In the genomic region with DNA sequence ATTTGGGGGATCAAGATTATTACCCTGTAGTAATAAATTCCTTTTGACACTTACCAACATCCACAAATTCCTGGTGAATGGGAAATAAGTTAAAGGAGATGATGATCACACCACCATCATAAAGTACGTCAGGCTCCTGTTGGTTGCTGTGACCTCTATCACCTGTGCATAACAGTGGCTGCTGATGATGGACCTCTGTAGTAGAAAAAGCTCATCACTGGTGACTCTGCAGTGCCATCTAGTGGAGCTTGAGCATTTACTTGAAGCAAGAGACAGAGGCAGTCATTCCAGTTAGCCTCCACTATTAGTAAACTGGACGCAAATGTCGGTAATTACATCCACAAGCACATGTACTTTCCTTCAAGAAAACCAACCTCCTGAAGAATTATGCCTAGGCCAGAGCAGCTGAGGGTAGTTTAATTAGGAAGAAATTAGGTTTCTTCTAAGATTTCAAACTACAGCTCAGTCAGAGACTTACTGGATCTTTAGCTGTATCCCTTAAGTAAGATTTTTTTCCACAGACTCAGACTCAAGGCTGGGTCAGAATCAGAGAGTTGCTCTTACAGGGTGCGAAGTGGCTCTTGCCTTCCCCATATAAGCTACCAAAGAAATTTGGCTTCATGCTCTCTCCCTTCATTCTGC, we compare ENCODE assay signal across 1 cellular context.
TF ChIP-seq lines count a peak whose summit lies in the region.

No MANE protein-coding gene starts in this region.

TF ChIP-seq in HepG2, 621 proteins besides CTCF, POLR2A, EP300 and RAD21 (continued from another document):
- TF ChIP-seq, protein P1, sequence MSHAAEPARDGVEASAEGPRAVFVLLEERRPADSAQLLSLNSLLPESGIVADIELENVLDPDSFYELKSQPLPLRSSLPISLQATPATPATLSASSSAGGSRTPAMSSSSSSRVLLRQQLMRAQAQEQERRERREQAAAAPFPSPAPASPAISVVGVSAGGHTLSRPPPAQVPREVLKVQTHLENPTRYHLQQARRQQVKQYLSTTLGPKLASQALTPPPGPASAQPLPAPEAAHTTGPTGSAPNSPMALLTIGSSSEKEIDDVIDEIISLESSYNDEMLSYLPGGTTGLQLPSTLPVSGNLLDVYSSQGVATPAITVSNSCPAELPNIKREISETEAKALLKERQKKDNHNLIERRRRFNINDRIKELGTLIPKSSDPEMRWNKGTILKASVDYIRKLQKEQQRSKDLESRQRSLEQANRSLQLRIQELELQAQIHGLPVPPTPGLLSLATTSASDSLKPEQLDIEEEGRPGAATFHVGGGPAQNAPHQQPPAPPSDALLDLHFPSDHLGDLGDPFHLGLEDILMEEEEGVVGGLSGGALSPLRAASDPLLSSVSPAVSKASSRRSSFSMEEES (CRISPR knock-in tag; IDR thresholded peaks at IDR 0.05): 0 out of 2 replicates have a peak, but pooled peaks have one; percentile 23
- TF ChIP-seq THAP11 (CRISPR knock-in tag; IDR thresholded peaks at IDR 0.05): 0 out of 2 replicates have a peak, but pooled peaks have one; percentile 18
- TF ChIP-seq KLF11 (CRISPR knock-in tag; IDR thresholded peaks at IDR 0.05): 0 out of 2 replicates have a peak, but pooled peaks have one; percentile 35
- TF ChIP-seq SAP130 (CRISPR knock-in tag; IDR thresholded peaks at IDR 0.05; ENCODE audit: low read depth): 0 out of 2 replicates have a peak, but pooled peaks have one; percentile 16
- TF ChIP-seq ZSCAN25 (CRISPR knock-in tag; IDR thresholded peaks at IDR 0.05): peak; percentile 35; the same call in 1 of the 2 replicates
- TF ChIP-seq GATAD1 (CRISPR knock-in tag; IDR thresholded peaks at IDR 0.05): 0 out of 2 replicates have a peak, but pooled peaks have one; percentile 34
- peak; percentile 63; the same call in 1 of the 2 replicates for TF ChIP-seq MTF2 (CRISPR knock-in tag; IDR thresholded peaks at IDR 0.05; ENCODE audit: borderline replicate concordance)
- no peak for TF ChIP-seq RCOR2 (CRISPR knock-in tag; IDR thresholded peaks at IDR 0.05)
- no peak for TF ChIP-seq ZNF503 (CRISPR knock-in tag; IDR thresholded peaks at IDR 0.05)
- 0 out of 2 replicates have a peak, but pooled peaks have one; percentile 26 for TF ChIP-seq ELF3 (CRISPR knock-in tag; IDR thresholded peaks at IDR 0.05)
- TF ChIP-seq NR2F1 (CRISPR knock-in tag; IDR thresholded peaks at IDR 0.05): peak in 1 of 2 experiments; percentile 54; a peak in 2 of 4 replicates
- TF ChIP-seq MIER2 (CRISPR knock-in tag; IDR thresholded peaks at IDR 0.05): peak; percentile 61
- 0 out of 4 replicates have a peak, but pooled peaks have one; percentile 38 to 39 for TF ChIP-seq HMGXB4 (CRISPR knock-in tag; IDR thresholded peaks at IDR 0.05; ENCODE audit: borderline replicate concordance in 1 of 2, low read depth in 1 of 2)
- peak; percentile 46 for TF ChIP-seq TEAD3 (CRISPR knock-in tag; optimal IDR thresholded peaks at IDR 0.05; ENCODE audit: borderline replicate concordance)
